Comparison of ENCODE assay signal across 25 cellular contexts in the genomic region with DNA sequence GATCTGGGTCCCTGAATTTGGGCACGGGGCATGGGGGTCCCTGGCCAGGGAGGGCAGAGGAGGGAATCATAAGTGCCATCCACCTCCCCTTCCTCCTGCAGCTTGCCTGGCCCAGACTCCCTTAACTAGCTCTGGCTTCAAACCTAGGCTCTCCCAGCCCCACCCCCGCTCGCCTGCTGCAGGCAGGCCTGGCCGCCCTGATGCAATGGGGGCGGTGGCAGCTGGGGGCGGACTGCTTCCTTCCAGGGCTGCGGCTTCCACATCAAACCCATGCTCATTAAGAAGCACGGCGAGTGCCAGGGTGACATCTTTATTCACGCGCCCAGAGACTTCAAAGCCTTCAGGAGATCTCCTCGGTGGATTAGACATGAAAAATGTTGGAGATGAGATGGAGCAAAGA.
DNase-seq lines count a peak whose midpoint lies in the region; ATAC-seq and TF ChIP-seq lines count a peak whose summit lies in the region.
"Had no signal": no experiment of that assay in that cellular context is flagged by ENCODE, and none has a peak within 500 bp of the region (broad histone marks: within the 10 kb centered on the region; RNA-seq: fewer than 3 reads in every experiment).

No MANE protein-coding gene starts in this region.

- H3K56ac ChIP-seq in H9 (ENCODE audit: insufficient read length, low read depth, low read length), result no peak overlapping the region

- H3K4me2 ChIP-seq in H9 (ENCODE audit: insufficient read depth, insufficient read length, low read length), result no peak overlapping the region
- no peak overlapping the region for H3K4me2 ChIP-seq in PC-9

- H3K4me1 ChIP-seq in BE2C (peaks cover 4% of the 10 kb centered on the region; the same call in 1 of the 2 replicates), H9 (ENCODE audit: insufficient read depth, low read length) (no peaks in the 10 kb centered on the region; the same call in 1 of the 2 replicates), transverse colon (peaks cover 0 to 5% (median 0%) of the 10 kb centered on the region in 4 donors), PC-9 (replicated peaks; ENCODE audit: insufficient read depth) (no peaks in the 10 kb centered on the region), mucosa of descending colon (ENCODE audit: low read depth) (peaks cover 4% of the 10 kb centered on the region)
- H3K4me1 ChIP-seq: ascending aorta, lower lobe of right lung, vagina had no signal

- in situ Hi-C loops in transverse colon (cut with MboI; ENCODE audit: low pct_ligation_motif_present in 1 of 4, low pct_unique_long_range_greater_than_20kb in 1 of 4, low sequenced_read_pairs in 3 of 4), result loop anchor here in 3 of 4 donors (25.0 kb wide), 2 partner anchors 730 to 780 kb away; no protein-coding TSS in a partner anchor

- H4K8ac ChIP-seq in H9 (replicated peaks; ENCODE audit: insufficient read length, low read depth, low read length), result no peak overlapping the region

- H2AK5ac ChIP-seq in H9 (ENCODE audit: insufficient read length, low read length), result no peak overlapping the region

- no peaks in the 10 kb centered on the region for H3K79me1 ChIP-seq in H9 (ENCODE audit: insufficient read depth, low read depth, low read length, poor library complexity, severe bottlenecking)

- H2BK120ac ChIP-seq in H9 (ENCODE audit: low read depth, low read length, poor library complexity, severe bottlenecking), result no peak overlapping the region

- DNase-seq in BE2C (peak; percentile 61), H9 (peak; percentile 61), nephron progenitor cell (peak; percentile 21), transverse colon (no peak), NCI-H748 (lab: John Stamatoyannopoulos, UW; ENCODE audit: unreplicated experiment) (no peak), PC-9 (no peak), mucosa of descending colon (no peak)
- peak; percentile 23 for DNase-seq in activated CD8-positive, alpha-beta T cell treated with anti-CD3 and anti-CD28 coated beads, Interleukin-2, amount 10 ng/mL, durations not matched to agents 7 days and 5 days
- DNase-seq: activated CD4-positive, alpha-beta memory T cell treated with anti-CD3 and anti-CD28 coated beads for 36 hours; activated CD4-positive, CD25-positive, alpha-beta regulatory T cell; activated effector memory CD4-positive, alpha-beta T cell treated with Interleukin-2 at 50 U/mL for 16 hours; activated naive CD8-positive, alpha-beta T cell treated with anti-CD3 and anti-CD28 coated beads for 36 hours; CD4-positive, alpha-beta T cell; DMS 273 treated with DMSO at 0.1 percent for 48 hours; Karpas-422; lower lobe of right lung; NCI-H1092 treated with DMSO at 0.1 percent for 48 hours; NCI-H1930; NCI-H2227 treated with DMSO at 0.1 percent for 48 hours; NCI-H774; T-helper 9 cell had no signal

- H2BK5ac ChIP-seq in H9 (ENCODE audit: insufficient read length, low read length), result no peak overlapping the region

- H3K18ac ChIP-seq in H9 (ENCODE audit: insufficient read length, low read depth, low read length), result peak overlapping the region; percentile 27

- H3K27ac ChIP-seq in H9 (ENCODE audit: insufficient read length, low read depth, low read length) (no peak overlapping the region), transverse colon (no peak overlapping the region), PC-9 (no peak overlapping the region)
- H3K27ac ChIP-seq: ascending aorta, lower lobe of right lung, neutrophil, skin epidermis, vagina had no signal

- H3K9me3 Mint-ChIP-seq in H9, result peaks cover 7% of the 10 kb centered on the region in 2 experiments
- H3K9me3 Mint-ChIP-seq in activated CD8-positive, alpha-beta T cell treated with anti-CD3 and anti-CD28 coated beads, Interleukin-2, amount 10 ng/mL, durations not matched to agents 7 days and 5 days (ENCODE audit: insufficient read depth), result no peaks in the 10 kb centered on the region
- no peaks in the 10 kb centered on the region for H3K9me3 Mint-ChIP-seq in nephron progenitor cell
- H3K9me3 Mint-ChIP-seq: CD4-positive, alpha-beta T cell had no signal

- no peak overlapping the region for H2BK20ac ChIP-seq in H9 (ENCODE audit: low read depth, low read length, poor library complexity, severe bottlenecking)

- H2BK15ac ChIP-seq in H9 (ENCODE audit: low read depth, low read length), result no peak overlapping the region

- TF ChIP-seq POLR2A in transverse colon (IDR thresholded peaks at IDR 0.05), result no peak

- no peak overlapping the region for H2BK12ac ChIP-seq in H9 (ENCODE audit: insufficient read length, low read depth, low read length)

- ATAC-seq in activated CD8-positive, alpha-beta T cell treated with anti-CD3 and anti-CD28 coated beads, Interleukin-2, amount 10 ng/mL, durations not matched to agents 7 days and 5 days, result no peak
- no peak for ATAC-seq in mucosa of descending colon

- CTCF ChIA-PET in activated CD8-positive, alpha-beta T cell treated with anti-CD3 and anti-CD28 coated beads, Interleukin-2, amount 10 ng/mL, durations not matched to agents 7 days and 5 days (lab: Charles Lee), result no interaction called here
- CTCF ChIA-PET in PC-9 (lab: Charles Lee), result no interaction called here

- H3K79me2 ChIP-seq in H9 (ENCODE audit: insufficient read depth, low read length), result no peaks in the 10 kb centered on the region
- no peaks in the 10 kb centered on the region for H3K79me2 ChIP-seq in PC-9 (ENCODE audit: low read depth)

- H3K9ac ChIP-seq in H9 (ENCODE audit: extremely low read depth, insufficient read length, low read length), result no peak overlapping the region

- H3K23me2 ChIP-seq in H9 (ENCODE audit: insufficient read length, low read depth, low read length, poor library complexity, severe bottlenecking), result no peaks in the 10 kb centered on the region

- H3K27ac Mint-ChIP-seq in H9, result peak overlapping the region in 1 of 3 experiments; percentile 79; a peak in 2 of 7 replicates
- H3K27ac Mint-ChIP-seq in activated CD8-positive, alpha-beta T cell treated with anti-CD3 and anti-CD28 coated beads, Interleukin-2, amount 10 ng/mL, durations not matched to agents 7 days and 5 days, result no peak overlapping the region
- H3K27ac Mint-ChIP-seq in nephron progenitor cell, result no peak overlapping the region
- H3K27ac Mint-ChIP-seq: activated CD4-positive, alpha-beta memory T cell treated with anti-CD3 and anti-CD28 coated beads for 36 hours; activated naive CD8-positive, alpha-beta T cell treated with anti-CD3 and anti-CD28 coated beads for 36 hours; CD4-positive, alpha-beta T cell had no signal

- H3K36me3 Mint-ChIP-seq in H9 (ENCODE audit: insufficient read depth in 1 of 3, low read depth in 3 of 3) (peaks cover 3 to 8% (median 7%) of the 10 kb centered on the region in 3 experiments; a peak in 6 of 7 replicates), nephron progenitor cell (ENCODE audit: low read depth) (no peaks in the 10 kb centered on the region)
- H3K36me3 Mint-ChIP-seq in activated CD8-positive, alpha-beta T cell treated with anti-CD3 and anti-CD28 coated beads, Interleukin-2, amount 10 ng/mL, durations not matched to agents 7 days and 5 days (ENCODE audit: low read depth), result no peaks in the 10 kb centered on the region
- H3K36me3 Mint-ChIP-seq: activated CD4-positive, alpha-beta memory T cell treated with anti-CD3 and anti-CD28 coated beads for 36 hours; activated naive CD8-positive, alpha-beta T cell treated with anti-CD3 and anti-CD28 coated beads for 36 hours had no signal

- H3K27me3 ChIP-seq in BE2C (no peaks in the 10 kb centered on the region), H9 (ENCODE audit: insufficient read depth, low read length) (no peaks in the 10 kb centered on the region), transverse colon (no peaks in the 10 kb centered on the region), PC-9 (ENCODE audit: insufficient read depth, low read depth) (peaks cover 24% of the 10 kb centered on the region)
- H3K27me3 ChIP-seq: ascending aorta, neutrophil, vagina had no signal

- intact Hi-C loops in transverse colon (cut with DNase I; ENCODE audit: low total_unique reads), result no loop called here
- intact Hi-C loops in PC-9 (cut with micrococcal nuclease; ENCODE audit: unreplicated experiment), result no loop called here
- intact Hi-C loops in mucosa of descending colon (cut with DNase I, micrococcal nuclease), result no loop called here

- no peak overlapping the region for H3K4me3 Mint-ChIP-seq in H9
- H3K4me3 Mint-ChIP-seq in activated CD8-positive, alpha-beta T cell treated with anti-CD3 and anti-CD28 coated beads, Interleukin-2, amount 10 ng/mL, durations not matched to agents 7 days and 5 days, result no peak overlapping the region
- H3K4me3 Mint-ChIP-seq in nephron progenitor cell, result no peak overlapping the region
- H3K4me3 Mint-ChIP-seq: activated CD4-positive, alpha-beta memory T cell treated with anti-CD3 and anti-CD28 coated beads for 36 hours; activated naive CD8-positive, alpha-beta T cell treated with anti-CD3 and anti-CD28 coated beads for 36 hours; CD4-positive, alpha-beta T cell had no signal

- H3K4me1 Mint-ChIP-seq in H9 (peaks cover 7 to 15% of the 10 kb centered on the region in 2 experiments), nephron progenitor cell (peaks cover 5% of the 10 kb centered on the region)
- no peaks in the 10 kb centered on the region for H3K4me1 Mint-ChIP-seq in activated CD8-positive, alpha-beta T cell treated with anti-CD3 and anti-CD28 coated beads, Interleukin-2, amount 10 ng/mL, durations not matched to agents 7 days and 5 days (ENCODE audit: low read depth)

- WGBS in H9 (ENCODE audit: extremely low coverage, insufficient read length, low lambda C conversion rate), result no CpG with 5 or more reads among the region's 12 CpGs
- 40 to 68% methylated on average over 1 to 12 of the region's 12 CpGs for WGBS in transverse colon (ENCODE audit: low coverage in 1 of 2), 2 donors

- no peak overlapping the region for H4K5ac ChIP-seq in H9 (ENCODE audit: insufficient read length, low read depth, low read length)

- TF ChIP-seq CTCF in BE2C (IDR thresholded peaks at IDR 0.05; ENCODE audit: low read depth, low read length), result no peak
- no peak for TF ChIP-seq CTCF in H9 (conservative IDR thresholded peaks at IDR 0.05)
- TF ChIP-seq CTCF in nephron progenitor cell (IDR thresholded peaks at IDR 0.05), result no peak
- no peak for TF ChIP-seq CTCF in transverse colon (IDR thresholded peaks at IDR 0.05)
- no peak for TF ChIP-seq CTCF in PC-9 (conservative IDR thresholded peaks at IDR 0.05)
- no peak for TF ChIP-seq CTCF in mucosa of descending colon (IDR thresholded peaks at IDR 0.05)

- peaks cover 15% of the 10 kb centered on the region for H3K27me3 Mint-ChIP-seq in H9 (ENCODE audit: low read depth)
- H3K27me3 Mint-ChIP-seq in activated CD8-positive, alpha-beta T cell treated with anti-CD3 and anti-CD28 coated beads, Interleukin-2, amount 10 ng/mL, durations not matched to agents 7 days and 5 days (ENCODE audit: low read depth), result peaks cover 2% of the 10 kb centered on the region
- peaks cover 17% of the 10 kb centered on the region for H3K27me3 Mint-ChIP-seq in nephron progenitor cell (ENCODE audit: low read depth, poor library complexity)

- H2AFZ ChIP-seq in H9 (ENCODE audit: low read length) (no peak overlapping the region), PC-9 (no peak overlapping the region)

- H3K36me3 ChIP-seq in BE2C (no peaks in the 10 kb centered on the region), transverse colon (no peaks in the 10 kb centered on the region), PC-9 (ENCODE audit: low read depth) (no peaks in the 10 kb centered on the region), mucosa of descending colon (ENCODE audit: low read depth) (no peaks in the 10 kb centered on the region)
- H3K36me3 ChIP-seq: ascending aorta, lower lobe of right lung, neutrophil, vagina had no signal

- H3K14ac ChIP-seq in H9 (ENCODE audit: insufficient read depth, low read length), result 0 out of 2 replicates have a peak overlapping the region, but pooled peaks have one; percentile 62

- no TSS peak for BruUV-seq in PC-9 (replicated peaks; lab: Mats Ljungman, UMichigan)

- no peak overlapping the region for H3K4ac ChIP-seq in H9 (ENCODE audit: low read depth, low read length)

- H3F3A ChIP-seq in PC-9 (ENCODE audit: insufficient read depth, low read depth), result no peaks in the 10 kb centered on the region

- H3K9me2 ChIP-seq in PC-9 (ENCODE audit: insufficient read depth), result no peaks in the 10 kb centered on the region

- no peak overlapping the region for H3K23ac ChIP-seq in H9 (ENCODE audit: insufficient read length, low read depth, low read length)

- no peak overlapping the region for H4K91ac ChIP-seq in H9 (ENCODE audit: insufficient read length, low read depth, low read length)

- H4K20me1 ChIP-seq in H9 (ENCODE audit: control insufficient read depth, insufficient read depth, insufficient read length) (no peaks in the 10 kb centered on the region), PC-9 (ENCODE audit: insufficient read depth) (no peaks in the 10 kb centered on the region)

- H3T11ph ChIP-seq in H9 (ENCODE audit: low read length), result no peak overlapping the region

- H3K9me3 ChIP-seq in BE2C (no peaks in the 10 kb centered on the region), H9 (ENCODE audit: control insufficient read depth, low read depth, low read length) (no peaks in the 10 kb centered on the region), transverse colon (no peaks in the 10 kb centered on the region), PC-9 (ENCODE audit: insufficient read depth, low read depth) (no peaks in the 10 kb centered on the region), mucosa of descending colon (no peaks in the 10 kb centered on the region)
- H3K9me3 ChIP-seq: ascending aorta, lower lobe of right lung, neutrophil, vagina had no signal

- H3K4me3 ChIP-seq in BE2C (ENCODE audit: low read depth, low read length) (no peak overlapping the region), transverse colon (no peak overlapping the region), PC-9 (no peak overlapping the region), mucosa of descending colon (no peak overlapping the region)
- H3K4me3 ChIP-seq: ascending aorta, lower lobe of right lung, skin epidermis, vagina had no signal

- TF ChIP-seq EP300 in transverse colon (IDR thresholded peaks at IDR 0.05; ENCODE audit: low read depth), result no peak

- POLR2A ChIA-PET in activated CD8-positive, alpha-beta T cell treated with anti-CD3 and anti-CD28 coated beads, Interleukin-2, amount 10 ng/mL, durations not matched to agents 7 days and 5 days (lab: Charles Lee), result no interaction called here
- POLR2A ChIA-PET in PC-9 (lab: Charles Lee; ENCODE audit: unreplicated experiment), result no interaction called here

Comparison
In these comparisons a context has a peak if more than half of its experiments do, and no peak if none do; other contexts are left out.
1. DNase-seq: peak in BE2C (single experiment), H9 (single experiment), activated CD8-positive, alpha-beta T cell treated with anti-CD3 and anti-CD28 coated beads, Interleukin-2, amount 10 ng/mL, durations not matched to agents 7 days and 5 days (single experiment) and nephron progenitor cell (single experiment); none in transverse colon (single experiment), NCI-H748 (single experiment), PC-9 (0 of 2) and mucosa of descending colon (0 of 3).